ENCODE assay signal across 8 cellular contexts in genomic region chr11:63837719-63838118, GRCh38. TPM values are rescaled to one million over a fixed set of nuclear protein-coding genes. Genes with fewer than 3 reads are reported as not detected.
DNase-seq lines count a peak whose midpoint lies in the region; ATAC-seq and TF ChIP-seq lines count a peak whose summit lies in the region.

No MANE protein-coding gene starts in this region.

- POLR2A ChIA-PET in HCT116 (lab: Charles Lee), result interaction anchor here (1.5 to 1.6 kb wide), 3 partner anchors 35 to 108 kb away, joined by 3 to 5 read pairs (median 4); no protein-coding TSS in a partner anchor

- DNase-seq in HCT116 (ENCODE audit: low read depth, low spot score) (no peak), SK-N-DZ (ENCODE audit: low spot score) (peak; percentile 30), spleen (peak; percentile 81), anterior cingulate cortex (lab: John Stamatoyannopoulos, UW) (no peak), foreskin melanocyte (no peak)
- DNase-seq in stimulated activated CD4-positive, alpha-beta T cell treated with anti-CD3 and anti-CD28 coated beads, Interleukin-15, amount 100 ng/mL, for 24 hours, result no peak

- 14 to 33% methylated on average over 1 to 4 of the region's 5 CpGs for WGBS in gastroesophageal sphincter (ENCODE audit: low coverage in 1 of 2), 2 donors
- WGBS in spleen, 5 donors, result 25 to 52% (median 26%) methylated on average over 5 of the region's 5 CpGs

- H3K9ac ChIP-seq in HCT116 (ENCODE audit: low read length), result peak overlapping the region; percentile 98

- ATAC-seq in HCT116 (no peak), gastroesophageal sphincter (no peak), HG03097 (IDR thresholded peaks at IDR 0.05; ENCODE audit: low FRiP score, unreplicated experiment) (no peak)

- no peak overlapping the region for H2AFZ ChIP-seq in HCT116 (ENCODE audit: low read depth, low read length, poor library complexity, severe bottlenecking)

- TF ChIP-seq POLR2A in HCT116 (IDR thresholded peaks at IDR 0.05; ENCODE audit: borderline replicate concordance, extremely low read depth, insufficient read depth, insufficient read length) (no peak), gastroesophageal sphincter (IDR thresholded peaks at IDR 0.05) (no peak), spleen (IDR thresholded peaks at IDR 0.05) (no peak)

- peaks cover 0 to 2% of the 10 kb centered on the region in 2 experiments; a peak in 1 of 4 replicates for H3K36me3 ChIP-seq in HCT116 (ENCODE audit: control insufficient read depth in 1 of 2, insufficient read depth in 2 of 2, low read length in 2 of 2)
- H3K36me3 ChIP-seq in gastroesophageal sphincter, result peaks cover 0 to 3% of the 10 kb centered on the region in 2 donors
- H3K36me3 ChIP-seq in spleen, result peaks cover 0 to 18% (median 5%) of the 10 kb centered on the region in 6 donors

- H3K79me2 ChIP-seq in HCT116 (ENCODE audit: insufficient read depth, low read length), result peaks cover 35% of the 10 kb centered on the region

- no peak for TF ChIP-seq RAD21 in HCT116 (IDR thresholded peaks at IDR 0.05; ENCODE audit: low read depth)

- no peaks in the 10 kb centered on the region for H3K9me3 ChIP-seq in HCT116 (ENCODE audit: control insufficient read depth in 1 of 2, insufficient read depth in 1 of 2, low read depth in 1 of 2, low read length in 2 of 2)
- H3K9me3 ChIP-seq in gastroesophageal sphincter, result no peaks in the 10 kb centered on the region
- no peaks in the 10 kb centered on the region for H3K9me3 ChIP-seq in spleen

- intact Hi-C loops in HCT116 (cut with micrococcal nuclease), result loop anchor here (1.0 to 10.0 kb wide), 6 partner anchors 35 to 363 kb away; partner anchors contain the start of gene ZFTA
- intact Hi-C loops in spleen (cut with DNase I; ENCODE audit: low total_unique reads), result loop anchor here (2.0 to 5.0 kb wide), 2 partner anchors 103 to 310 kb away; no protein-coding TSS in a partner anchor

- H3K27me3 ChIP-seq in HCT116 (ENCODE audit: insufficient read depth, low read length), result no peaks in the 10 kb centered on the region
- H3K27me3 ChIP-seq in gastroesophageal sphincter, result no peaks in the 10 kb centered on the region
- H3K27me3 ChIP-seq in spleen (replicated peaks in 1 of 7), result no peaks in the 10 kb centered on the region

- CTCF ChIA-PET in HCT116 (lab: Charles Lee), result interaction anchor here (0.7 to 4.4 kb wide), 6 partner anchors 10 to 315 kb away, joined by 3 to 66 read pairs (median 5); partner anchors contain the start of gene NAA40

- TF ChIP-seq EP300 in gastroesophageal sphincter (IDR thresholded peaks at IDR 0.05), result no peak

- BruUV-seq in HCT116 (replicated peaks; lab: Mats Ljungman, UMichigan), result no TSS peak

- peak overlapping the region; percentile 44 for H3K27ac ChIP-seq in HCT116 (ENCODE audit: low read depth, low read length)
- H3K27ac ChIP-seq in gastroesophageal sphincter, result peak overlapping the region in 3 of 4 donors; percentile 86 to 94 (median 91)
- peak overlapping the region; percentile 85 to 99 (median 96) for H3K27ac ChIP-seq in spleen

- peaks cover 6% of the 10 kb centered on the region; the same call in 1 of the 2 replicates for H4K20me1 ChIP-seq in HCT116 (ENCODE audit: insufficient read depth)

- peaks cover 32 to 58% of the 10 kb centered on the region in 2 experiments for H3K4me1 ChIP-seq in HCT116 (ENCODE audit: control insufficient read depth in 1 of 2, insufficient read depth in 2 of 2, low read length in 2 of 2)
- peaks cover 0 to 48% (median 30%) of the 10 kb centered on the region in 3 donors for H3K4me1 ChIP-seq in gastroesophageal sphincter
- H3K4me1 ChIP-seq in spleen, result peaks cover 29 to 52% (median 44%) of the 10 kb centered on the region in 6 donors

- H3K4me3 ChIP-seq in HCT116 (replicated peaks in 1 of 2; ENCODE audit: low read depth in 1 of 2, low read length in 2 of 2), result peak overlapping the region in 1 of 2 experiments; percentile 96; a peak in 1 of 4 replicates
- H3K4me3 ChIP-seq in gastroesophageal sphincter, result peak overlapping the region in 1 of 2 donors; percentile 93
- peak overlapping the region in 7 of 8 donors; percentile 16 to 99 (median 89) for H3K4me3 ChIP-seq in spleen

- TF ChIP-seq CTCF in HCT116 (IDR thresholded peaks at IDR 0.05 in 2 of 3, conservative IDR thresholded peaks at IDR 0.05 in 1 of 3; ENCODE audit: borderline replicate concordance in 1 of 3, insufficient read depth in 1 of 3, low read depth in 2 of 3, low read length in 2 of 3), result no peak
- no peak for TF ChIP-seq CTCF in gastroesophageal sphincter (IDR thresholded peaks at IDR 0.05)
- TF ChIP-seq CTCF in spleen (IDR thresholded peaks at IDR 0.05 in 8 of 11, conservative IDR thresholded peaks at IDR 0.05 in 3 of 11), result no peak

- H3K9me2 ChIP-seq in HCT116 (ENCODE audit: insufficient read depth), result no peaks in the 10 kb centered on the region

- RAD21 ChIA-PET in HCT116 (lab: Charles Lee; ENCODE audit: low non-redundant PET in 1 of 2, low total read pairs in 2 of 2, uncharacterized antibody in 2 of 2, unreplicated experiment in 2 of 2), result interaction anchor here (0.5 to 1.6 kb wide), 4 partner anchors 108 to 158 kb away, joined by 5 to 10 read pairs (median 6); no protein-coding TSS in a partner anchor

- H3K4me2 ChIP-seq in HCT116 (ENCODE audit: low read length), result peak overlapping the region; percentile 97

TF ChIP-seq in HCT116, 20 proteins besides CTCF, POLR2A, EP300 and RAD21 (continues in another document):
- TF ChIP-seq SRF (IDR thresholded peaks at IDR 0.05; ENCODE audit: low read depth) (no peak), ELF1 (IDR thresholded peaks at IDR 0.05; ENCODE audit: borderline replicate concordance, low read depth) (no peak), JUND (IDR thresholded peaks at IDR 0.05) (no peak), SP1 (IDR thresholded peaks at IDR 0.05; ENCODE audit: low read depth) (no peak), CBX3 (IDR thresholded peaks at IDR 0.05; ENCODE audit: low read depth) (no peak), MAX (IDR thresholded peaks at IDR 0.05) (no peak), ZNF274 (IDR thresholded peaks at IDR 0.05; ENCODE audit: low read depth, low read length) (no peak), FOSL1 (IDR thresholded peaks at IDR 0.05; ENCODE audit: low read depth) (no peak), ZBTB33 (IDR thresholded peaks at IDR 0.05; ENCODE audit: extremely low read depth, insufficient replicate concordance, low read length) (no peak), EZH2 (IDR thresholded peaks at IDR 0.05) (no peak), SIN3A (IDR thresholded peaks at IDR 0.05; ENCODE audit: low read depth) (no peak), TCF7L2 (IDR thresholded peaks at IDR 0.05; ENCODE audit: borderline replicate concordance, extremely low read depth, insufficient read depth, insufficient read length) (no peak), EGR1 (IDR thresholded peaks at IDR 0.05; ENCODE audit: low read depth) (no peak)

RNA-seq across cellular contexts. Expression of gene MARK2, which starts 1.2 kb away (rescaled TPM):
- 39.8 TPM for total RNA-seq in HCT116 (2021; ENCODE audit: unreplicated experiment)
- 22.8 and 26.2 TPM in 2 replicates for polyA plus RNA-seq in HCT116 (2012)
- 15.2 and 15.4 TPM in 2 replicates for polyA plus RNA-seq in SK-N-DZ (2014; cell fraction: cytosol; rRNA removed)
- polyA plus RNA-seq in SK-N-DZ (2014; cell fraction: nucleus; rRNA removed), result 9.8 and 11.1 TPM in 2 replicates
- 10 to 100 TPM; 17.4 to 42.5 (median 23.8) TPM for total RNA-seq in gastroesophageal sphincter
- 10 to 100 TPM; 41.2 to 67.3 (median 48.6) TPM for total RNA-seq in spleen
- 10 to 100 TPM in 1 of 3 donors, 1 to 10 TPM in 2; 6.9 to 23.3 (median 7.0) TPM for polyA plus RNA-seq in spleen

RNA-seq across cellular contexts. Expression of gene SPINDOC, which starts 24.5 kb away (rescaled TPM):
- total RNA-seq in HCT116 (2021; ENCODE audit: unreplicated experiment) (50.9 TPM), gastroesophageal sphincter (10 to 100 TPM; 14.3 to 18.6 (median 15.5) TPM), spleen (10 to 100 TPM in 6 of 7 donors, 1 to 10 TPM in 1; 10.0 to 16.8 (median 13.8) TPM)
- 46.0 and 47.4 TPM in 2 replicates for polyA plus RNA-seq in HCT116 (2012)
- 59.1 and 74.8 TPM in 2 replicates for polyA plus RNA-seq in SK-N-DZ (2014; cell fraction: cytosol; rRNA removed)
- 37.1 and 53.8 TPM in 2 replicates for polyA plus RNA-seq in SK-N-DZ (2014; cell fraction: nucleus; rRNA removed)
- 10 to 100 TPM in 1 of 3 donors, 1 to 10 TPM in 2; 5.1 to 12.9 (median 6.9) TPM for polyA plus RNA-seq in spleen

Comparison
In these comparisons a context has a peak if more than half of its experiments do, and no peak if none do; other contexts are left out.
1. DNase-seq: peak in SK-N-DZ (single experiment) and spleen (single experiment); none in HCT116 (single experiment), anterior cingulate cortex (0 of 58), stimulated activated CD4-positive, alpha-beta T cell treated with anti-CD3 and anti-CD28 coated beads, Interleukin-15, amount 100 ng/mL, for 24 hours (single experiment) and foreskin melanocyte (single experiment).
2. H3K27ac ChIP-seq: peak in every context shown above with its lines; median percentile 96 in spleen; 91 in gastroesophageal sphincter; 44 in HCT116.